15 cellular contexts compared by ENCODE assay signal in genomic region chr3:152496716-152497115, GRCh38.
DNase-seq lines count a peak whose midpoint lies in the region; ATAC-seq, FAIRE-seq and TF ChIP-seq lines count a peak whose summit lies in the region.
"Had no signal": no experiment of that assay in that cellular context is flagged by ENCODE, and none has a peak within 500 bp of the region (broad histone marks: within the 10 kb centered on the region; RNA-seq: fewer than 3 reads in every experiment).

No MANE protein-coding gene starts in this region.

- no peak overlapping the region for H3K9ac ChIP-seq in SK-N-SH

- H3K4me3 Mint-ChIP-seq in memory B cell, result peak overlapping the region; percentile 68
- H3K4me3 Mint-ChIP-seq: dendritic cell treated with granulocyte-macrophage colony-stimulating factor and Interleukin-4, amounts not matched to agents 40 ng/mL and 50 ng/mL, for 4 days; HFFc6 had no signal

- TF ChIP-seq CTCF in SK-N-SH (IDR thresholded peaks at IDR 0.05), result no peak

- no peak for DNase-seq in GM12892 (ENCODE audit: insufficient read length)
- DNase-seq in memory B cell (ENCODE audit: low spot score in 2 of 2), result no peak
- no peak for DNase-seq in hypothalamus (lab: John Stamatoyannopoulos, UW)
- DNase-seq in foreskin melanocyte, result no peak
- no peak for DNase-seq in SK-N-SH
- no peak for DNase-seq in HTR-8/SVneo (ENCODE audit: insufficient read length, low spot score)
- DNase-seq: DND-41, HFFc6, kidney glomerular epithelial cell, Peyer's patch, T1000 had no signal

- FAIRE-seq in GM12892 (lab: Jason Lieb, UNC), result peak; percentile 91
- no peak for FAIRE-seq in HTR-8/SVneo (lab: Jason Lieb, UNC)
- FAIRE-seq: urothelium cell line had no signal

- no peaks in the 10 kb centered on the region for H3K9me2 ChIP-seq in SK-N-SH

- H3K27me3 Mint-ChIP-seq in memory B cell, result no peaks in the 10 kb centered on the region
- H3K27me3 Mint-ChIP-seq: dendritic cell treated with granulocyte-macrophage colony-stimulating factor and Interleukin-4, amounts not matched to agents 40 ng/mL and 50 ng/mL, for 4 days had no signal

- ATAC-seq in GM21529 (IDR thresholded peaks at IDR 0.05; ENCODE audit: unreplicated experiment) (peak; percentile 58), HG03378 (IDR thresholded peaks at IDR 0.05; ENCODE audit: unreplicated experiment) (peak; percentile 63), memory B cell (ENCODE audit: low read depth) (peak; percentile 63)

- 0 out of 2 replicates have a peak, but pooled peaks have one; percentile 40 for TF ChIP-seq POLR2A in GM12892 (IDR thresholded peaks at IDR 0.05; ENCODE audit: low read depth, low read length)

- TF ChIP-seq RAD21 in SK-N-SH (IDR thresholded peaks at IDR 0.05; ENCODE audit: low read length), result no peak

- H4K20me1 ChIP-seq in SK-N-SH (ENCODE audit: insufficient read depth), result no peaks in the 10 kb centered on the region

- peak overlapping the region; percentile 73 for H3K27ac Mint-ChIP-seq in memory B cell
- H3K27ac Mint-ChIP-seq: dendritic cell treated with granulocyte-macrophage colony-stimulating factor and Interleukin-4, amounts not matched to agents 40 ng/mL and 50 ng/mL, for 4 days; HFFc6 had no signal

- H3K27me3 ChIP-seq in SK-N-SH (ENCODE audit: insufficient read depth), result no peaks in the 10 kb centered on the region
- H3K27me3 ChIP-seq: Peyer's patch had no signal

- no peak overlapping the region for H3K27ac ChIP-seq in SK-N-SH (ENCODE audit: low read depth in 2 of 2, low read length in 1 of 2)

- WGBS in SK-N-SH (ENCODE audit: low lambda C conversion rate), result 13% methylated on average over 1 of the region's 1 CpG

- peaks cover 16% of the 10 kb centered on the region for H3K4me1 Mint-ChIP-seq in memory B cell

- no peak overlapping the region; the same call in 1 of the 2 replicates for H2AFZ ChIP-seq in SK-N-SH (ENCODE audit: low read depth)

- CTCF ChIA-PET in SK-N-SH (lab: Yijun Ruan, JAX), result interaction anchor here (0.9 to 1.7 kb wide), 2 partner anchors 25 to 28 kb away, joined by 5 to 7 read pairs; no protein-coding TSS in a partner anchor

- no peaks in the 10 kb centered on the region for H3F3A ChIP-seq in SK-N-SH (replicated peaks; ENCODE audit: insufficient read depth)

- no peak overlapping the region for H3K4me3 ChIP-seq in SK-N-SH (ENCODE audit: low read depth in 2 of 2, low read length in 1 of 2)
- H3K4me3 ChIP-seq: Peyer's patch had no signal

- H3K4me2 ChIP-seq in SK-N-SH, result no peak overlapping the region

- no peak for TF ChIP-seq EP300 in SK-N-SH (IDR thresholded peaks at IDR 0.05; ENCODE audit: borderline replicate concordance in 1 of 2, low read depth in 1 of 2, low read length in 1 of 2)

- H3K36me3 Mint-ChIP-seq in memory B cell, result no peaks in the 10 kb centered on the region

- H3K9me3 Mint-ChIP-seq in memory B cell, result no peaks in the 10 kb centered on the region
- H3K9me3 Mint-ChIP-seq: HFFc6 had no signal

- H3K9me3 ChIP-seq in SK-N-SH, result no peaks in the 10 kb centered on the region
- H3K9me3 ChIP-seq: Peyer's patch had no signal

- H3K36me3 ChIP-seq in SK-N-SH (replicated peaks in 1 of 2; ENCODE audit: control insufficient read depth in 1 of 2, insufficient read depth in 2 of 2, low read length in 1 of 2), result no peaks in the 10 kb centered on the region
- H3K36me3 ChIP-seq: Peyer's patch had no signal

- POLR2A ChIA-PET in SK-N-SH (lab: Yijun Ruan, JAX), result no interaction called here

- H3K79me2 ChIP-seq in SK-N-SH (ENCODE audit: insufficient read depth), result no peaks in the 10 kb centered on the region

- H3K4me1 ChIP-seq in SK-N-SH (ENCODE audit: control insufficient read depth in 1 of 2, insufficient read depth in 2 of 2, low read depth in 1 of 2, low read length in 1 of 2), result no peaks in the 10 kb centered on the region
- H3K4me1 ChIP-seq: Peyer's patch had no signal

TF ChIP-seq in SK-N-SH, 30 proteins besides CTCF, POLR2A, EP300 and RAD21:
- TF ChIP-seq REST (IDR thresholded peaks at IDR 0.05; ENCODE audit: low read depth, low read length) (no peak), SIN3A (IDR thresholded peaks at IDR 0.05; ENCODE audit: borderline replicate concordance, low read depth, low read length) (no peak), GATA2 (CRISPR knock-in tag; IDR thresholded peaks at IDR 0.05) (no peak), RXRA (IDR thresholded peaks at IDR 0.05; ENCODE audit: borderline replicate concordance, low read depth) (no peak), MXI1 (IDR thresholded peaks at IDR 0.05; ENCODE audit: low read depth, low read length) (no peak), RFX5 (IDR thresholded peaks at IDR 0.05; ENCODE audit: low read length) (no peak), JUND (IDR thresholded peaks at IDR 0.05) (no peak), ELF1 (IDR thresholded peaks at IDR 0.05) (no peak), GABPA (IDR thresholded peaks at IDR 0.05; ENCODE audit: low read depth) (no peak), SMC3 (IDR thresholded peaks at IDR 0.05; ENCODE audit: low read depth, low read length) (no peak), NFIC (IDR thresholded peaks at IDR 0.05; ENCODE audit: borderline replicate concordance) (no peak), POLR2AphosphoS5 (IDR thresholded peaks at IDR 0.05; ENCODE audit: low read depth, low read length) (no peak), EZH2phosphoT487 (IDR thresholded peaks at IDR 0.05; ENCODE audit: borderline replicate concordance, low read depth) (no peak), MAX (IDR thresholded peaks at IDR 0.05; ENCODE audit: low read depth) (no peak), RCOR1 (IDR thresholded peaks at IDR 0.05; ENCODE audit: low read length) (no peak), CHD2 (IDR thresholded peaks at IDR 0.05; ENCODE audit: low read length, partially characterized antibody) (no peak)
- TF ChIP-seq, protein P1, sequence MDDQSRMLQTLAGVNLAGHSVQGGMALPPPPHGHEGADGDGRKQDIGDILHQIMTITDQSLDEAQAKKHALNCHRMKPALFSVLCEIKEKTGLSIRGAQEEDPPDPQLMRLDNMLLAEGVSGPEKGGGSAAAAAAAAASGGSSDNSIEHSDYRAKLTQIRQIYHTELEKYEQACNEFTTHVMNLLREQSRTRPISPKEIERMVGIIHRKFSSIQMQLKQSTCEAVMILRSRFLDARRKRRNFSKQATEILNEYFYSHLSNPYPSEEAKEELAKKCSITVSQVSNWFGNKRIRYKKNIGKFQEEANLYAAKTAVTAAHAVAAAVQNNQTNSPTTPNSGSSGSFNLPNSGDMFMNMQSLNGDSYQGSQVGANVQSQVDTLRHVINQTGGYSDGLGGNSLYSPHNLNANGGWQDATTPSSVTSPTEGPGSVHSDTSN (IDR thresholded peaks at IDR 0.05), result no peak
TF ChIP-seq in SK-N-SH: peak in this region for 0.
